ENCODE assay signal across 2 cellular contexts in the genomic region with DNA sequence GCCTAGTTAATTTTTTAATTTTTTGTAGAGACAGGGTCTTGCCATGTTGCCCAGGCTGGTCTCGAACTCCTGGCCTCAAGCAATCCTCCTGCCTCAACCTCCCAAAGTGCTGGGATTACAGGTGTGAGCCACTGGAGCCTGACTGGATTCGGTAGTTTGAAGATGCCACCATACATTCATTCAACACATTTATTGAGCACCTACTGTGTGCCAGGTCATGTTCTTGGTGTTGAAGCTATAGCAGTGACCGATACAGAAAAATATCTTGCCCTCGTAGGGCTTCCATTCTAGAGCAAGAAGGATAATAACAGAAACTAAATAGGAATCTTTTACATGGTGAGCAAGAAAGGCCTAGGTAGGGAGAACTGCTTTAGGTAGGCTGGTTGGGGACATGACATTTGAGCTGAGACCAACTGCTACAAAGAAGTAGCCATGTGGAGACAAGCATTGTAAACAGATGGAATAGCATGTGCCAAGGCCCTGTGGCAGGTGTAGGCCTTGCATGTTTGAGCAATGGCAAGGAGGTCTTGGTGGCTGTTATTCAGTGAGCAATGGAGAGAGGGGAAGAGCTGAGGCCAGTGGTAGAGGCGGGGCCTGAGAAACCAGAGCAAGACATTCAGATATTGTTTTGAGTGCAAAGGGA.
TF ChIP-seq lines count a peak whose summit lies in the region.

No MANE protein-coding gene starts in this region.

TF ChIP-seq in HEK293, 187 proteins besides CTCF, POLR2A, EP300 and RAD21:
- no peak for TF ChIP-seq GFI1B (tag by site-specific recombination; IDR thresholded peaks at IDR 0.05)
- TF ChIP-seq ZNF623 (tag by site-specific recombination; IDR thresholded peaks at IDR 0.05), result peak; percentile 97
- no peak for TF ChIP-seq FEZF1 (tag by site-specific recombination; IDR thresholded peaks at IDR 0.05)
- TF ChIP-seq ZNF121 (tag by site-specific recombination; IDR thresholded peaks at IDR 0.05), result 0 out of 2 replicates have a peak, but pooled peaks have one; percentile 12
- no peak for TF ChIP-seq ZNF560 (tag by site-specific recombination; IDR thresholded peaks at IDR 0.05; ENCODE audit: borderline replicate concordance)
- TF ChIP-seq ZNF571 (tag by site-specific recombination; IDR thresholded peaks at IDR 0.05), result no peak
- no peak for TF ChIP-seq ZNF394 (tag by site-specific recombination; IDR thresholded peaks at IDR 0.05; ENCODE audit: borderline replicate concordance)
- TF ChIP-seq ZIC2 (tag by site-specific recombination; IDR thresholded peaks at IDR 0.05), result no peak
- no peak for TF ChIP-seq ZNF747 (tag by site-specific recombination; IDR thresholded peaks at IDR 0.05)
- no peak for TF ChIP-seq SETDB1 (IDR thresholded peaks at IDR 0.05; ENCODE audit: insufficient read length, low read length)
- no peak for TF ChIP-seq ZNF776 (tag by site-specific recombination; IDR thresholded peaks at IDR 0.05; ENCODE audit: borderline replicate concordance)

TF ChIP-seq in K562, 482 proteins besides CTCF, POLR2A, EP300 and RAD21:
- TF ChIP-seq BCOR (IDR thresholded peaks at IDR 0.05), result peak; percentile 83
- TF ChIP-seq ZNF3 (CRISPR knock-in tag; IDR thresholded peaks at IDR 0.05), result no peak
- TF ChIP-seq CBX5 (IDR thresholded peaks at IDR 0.05; ENCODE audit: borderline replicate concordance, low read depth), result no peak
- TF ChIP-seq, protein P1, sequence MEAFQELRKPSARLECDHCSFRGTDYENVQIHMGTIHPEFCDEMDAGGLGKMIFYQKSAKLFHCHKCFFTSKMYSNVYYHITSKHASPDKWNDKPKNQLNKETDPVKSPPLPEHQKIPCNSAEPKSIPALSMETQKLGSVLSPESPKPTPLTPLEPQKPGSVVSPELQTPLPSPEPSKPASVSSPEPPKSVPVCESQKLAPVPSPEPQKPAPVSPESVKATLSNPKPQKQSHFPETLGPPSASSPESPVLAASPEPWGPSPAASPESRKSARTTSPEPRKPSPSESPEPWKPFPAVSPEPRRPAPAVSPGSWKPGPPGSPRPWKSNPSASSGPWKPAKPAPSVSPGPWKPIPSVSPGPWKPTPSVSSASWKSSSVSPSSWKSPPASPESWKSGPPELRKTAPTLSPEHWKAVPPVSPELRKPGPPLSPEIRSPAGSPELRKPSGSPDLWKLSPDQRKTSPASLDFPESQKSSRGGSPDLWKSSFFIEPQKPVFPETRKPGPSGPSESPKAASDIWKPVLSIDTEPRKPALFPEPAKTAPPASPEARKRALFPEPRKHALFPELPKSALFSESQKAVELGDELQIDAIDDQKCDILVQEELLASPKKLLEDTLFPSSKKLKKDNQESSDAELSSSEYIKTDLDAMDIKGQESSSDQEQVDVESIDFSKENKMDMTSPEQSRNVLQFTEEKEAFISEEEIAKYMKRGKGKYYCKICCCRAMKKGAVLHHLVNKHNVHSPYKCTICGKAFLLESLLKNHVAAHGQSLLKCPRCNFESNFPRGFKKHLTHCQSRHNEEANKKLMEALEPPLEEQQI (IDR thresholded peaks at IDR 0.05), result no peak
- 0 out of 2 replicates have a peak, but pooled peaks have one; percentile 8 for TF ChIP-seq ZNF316 (IDR thresholded peaks at IDR 0.05)
- no peak for TF ChIP-seq ZNF785 (CRISPR knock-in tag; IDR thresholded peaks at IDR 0.05)
- TF ChIP-seq ZNF121 (CRISPR knock-in tag; conservative IDR thresholded peaks at IDR 0.05), result peak; percentile 57
- TF ChIP-seq HDGF (IDR thresholded peaks at IDR 0.05), result no peak
- peak; percentile 61 for TF ChIP-seq ZKSCAN1 (IDR thresholded peaks at IDR 0.05; ENCODE audit: low read depth, low read length)
- no peak for TF ChIP-seq SOX6 (IDR thresholded peaks at IDR 0.05)
- TF ChIP-seq PHF20 (IDR thresholded peaks at IDR 0.05; ENCODE audit: partially characterized antibody), result peak; percentile 9
- TF ChIP-seq, protein P2, sequence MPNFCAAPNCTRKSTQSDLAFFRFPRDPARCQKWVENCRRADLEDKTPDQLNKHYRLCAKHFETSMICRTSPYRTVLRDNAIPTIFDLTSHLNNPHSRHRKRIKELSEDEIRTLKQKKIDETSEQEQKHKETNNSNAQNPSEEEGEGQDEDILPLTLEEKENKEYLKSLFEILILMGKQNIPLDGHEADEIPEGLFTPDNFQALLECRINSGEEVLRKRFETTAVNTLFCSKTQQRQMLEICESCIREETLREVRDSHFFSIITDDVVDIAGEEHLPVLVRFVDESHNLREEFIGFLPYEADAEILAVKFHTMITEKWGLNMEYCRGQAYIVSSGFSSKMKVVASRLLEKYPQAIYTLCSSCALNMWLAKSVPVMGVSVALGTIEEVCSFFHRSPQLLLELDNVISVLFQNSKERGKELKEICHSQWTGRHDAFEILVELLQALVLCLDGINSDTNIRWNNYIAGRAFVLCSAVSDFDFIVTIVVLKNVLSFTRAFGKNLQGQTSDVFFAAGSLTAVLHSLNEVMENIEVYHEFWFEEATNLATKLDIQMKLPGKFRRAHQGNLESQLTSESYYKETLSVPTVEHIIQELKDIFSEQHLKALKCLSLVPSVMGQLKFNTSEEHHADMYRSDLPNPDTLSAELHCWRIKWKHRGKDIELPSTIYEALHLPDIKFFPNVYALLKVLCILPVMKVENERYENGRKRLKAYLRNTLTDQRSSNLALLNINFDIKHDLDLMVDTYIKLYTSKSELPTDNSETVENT (CRISPR knock-in tag; IDR thresholded peaks at IDR 0.05), result no peak
- TF ChIP-seq RBM25 (IDR thresholded peaks at IDR 0.05; ENCODE audit: low read depth, low read length, severe bottlenecking), result peak; percentile 94
- TF ChIP-seq, protein P3, sequence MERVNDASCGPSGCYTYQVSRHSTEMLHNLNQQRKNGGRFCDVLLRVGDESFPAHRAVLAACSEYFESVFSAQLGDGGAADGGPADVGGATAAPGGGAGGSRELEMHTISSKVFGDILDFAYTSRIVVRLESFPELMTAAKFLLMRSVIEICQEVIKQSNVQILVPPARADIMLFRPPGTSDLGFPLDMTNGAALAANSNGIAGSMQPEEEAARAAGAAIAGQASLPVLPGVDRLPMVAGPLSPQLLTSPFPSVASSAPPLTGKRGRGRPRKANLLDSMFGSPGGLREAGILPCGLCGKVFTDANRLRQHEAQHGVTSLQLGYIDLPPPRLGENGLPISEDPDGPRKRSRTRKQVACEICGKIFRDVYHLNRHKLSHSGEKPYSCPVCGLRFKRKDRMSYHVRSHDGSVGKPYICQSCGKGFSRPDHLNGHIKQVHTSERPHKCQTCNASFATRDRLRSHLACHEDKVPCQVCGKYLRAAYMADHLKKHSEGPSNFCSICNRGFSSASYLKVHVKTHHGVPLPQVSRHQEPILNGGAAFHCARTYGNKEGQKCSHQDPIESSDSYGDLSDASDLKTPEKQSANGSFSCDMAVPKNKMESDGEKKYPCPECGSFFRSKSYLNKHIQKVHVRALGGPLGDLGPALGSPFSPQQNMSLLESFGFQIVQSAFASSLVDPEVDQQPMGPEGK (CRISPR knock-in tag; IDR thresholded peaks at IDR 0.05; ENCODE audit: borderline replicate concordance), result no peak
- no peak for TF ChIP-seq TEAD2 (tag; IDR thresholded peaks at IDR 0.05)
- no peak for TF ChIP-seq POLR2G (IDR thresholded peaks at IDR 0.05; ENCODE audit: low read depth, low read length)
- TF ChIP-seq SAFB (IDR thresholded peaks at IDR 0.05; ENCODE audit: borderline replicate concordance, low read depth, low read length), result no peak
- peak; percentile 53 to 65; a peak in 3 of 4 replicates for TF ChIP-seq KDM1A (IDR thresholded peaks at IDR 0.05)
